In the genomic region with DNA sequence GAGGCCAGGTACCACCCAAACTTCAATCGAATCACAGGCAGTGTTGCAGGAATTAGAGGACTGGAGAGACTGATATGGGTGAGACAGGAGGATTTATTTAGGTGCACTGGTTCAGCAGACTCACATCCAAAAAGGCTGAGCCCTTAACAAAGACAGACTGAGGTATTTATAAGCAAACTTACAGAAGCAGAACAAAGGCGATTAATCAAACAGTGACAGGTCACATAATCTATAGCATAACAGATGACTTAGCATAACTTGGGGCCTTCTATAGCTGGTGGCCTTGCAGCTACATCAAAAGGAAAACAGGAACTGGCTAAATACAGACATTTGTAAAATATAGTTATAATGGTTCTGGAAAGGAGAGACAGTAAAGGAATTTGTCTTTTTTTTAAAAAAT, we compare ENCODE assay signal across 15 cellular contexts. TPM values are rescaled to one million over a fixed set of nuclear protein-coding genes. Genes with fewer than 3 reads are reported as not detected.
A peak's percentile ranks its signal among the peaks of the same experiment; 100 is the strongest.
DNase-seq lines count a peak whose midpoint lies in the region; ATAC-seq and TF ChIP-seq lines count a peak whose summit lies in the region.
"Had no signal": no experiment of that assay in that cellular context is flagged by ENCODE, and none has a peak within 500 bp of the region (broad histone marks: within the 10 kb centered on the region; RNA-seq: fewer than 3 reads in every experiment).

No MANE protein-coding gene starts in this region.

- H3K4me3 Mint-ChIP-seq in activated T-cell treated with anti-CD3 and anti-CD28 coated beads, Interleukin-2, amount 50 U/mL, for 72 hours, result peak overlapping the region; percentile 2 to 8
- H3K4me3 Mint-ChIP-seq in activated CD8-positive, alpha-beta T cell treated with anti-CD3 and anti-CD28 coated beads for 36 hours, result no peak overlapping the region

- H4K20me1 ChIP-seq in smooth muscle cell (ENCODE audit: low read depth), result no peaks in the 10 kb centered on the region

- H3K9ac ChIP-seq in smooth muscle cell (ENCODE audit: low read depth), result no peak overlapping the region

- H3K27ac ChIP-seq in smooth muscle cell (ENCODE audit: low read depth) (peak overlapping the region; percentile 88), esophagus squamous epithelium (peak overlapping the region in 2 of 4 donors; percentile 57 to 78)

- DNase-seq in activated T-cell treated with anti-CD3 and anti-CD28 coated beads, Interleukin-2, amount 50 U/mL, for 72 hours, result no peak
- DNase-seq in activated T-cell treated with anti-CD3 and anti-CD28 coated beads for 4 hours (no peak), NOMO-1 (lab: John Stamatoyannopoulos, UW; ENCODE audit: unreplicated experiment in 2 of 2) (peak; percentile 72 to 79), smooth muscle cell (lab: John Stamatoyannopoulos, UW; ENCODE audit: unreplicated experiment) (no peak), esophagus squamous epithelium (lab: John Stamatoyannopoulos, UW) (no peak)
- no peak for DNase-seq in activated CD8-positive, alpha-beta T cell treated with anti-CD3 and anti-CD28 coated beads for 36 hours
- DNase-seq in activated effector memory CD4-positive, alpha-beta T cell treated with anti-CD3 and anti-CD28 coated beads, Interleukin-2, amount 50 U/mL, for 16 hours, result no peak
- DNase-seq: hippocampal formation, NCI-H1048 had no signal

- POLR2A ChIA-PET in activated CD8-positive, alpha-beta T cell treated with anti-CD3 and anti-CD28 coated beads for 36 hours (lab: Charles Lee), result interaction anchor here (1.3 to 1.8 kb wide), 3 partner anchors 19 to 110 kb away, joined by 3 to 5 read pairs (median 3); no protein-coding TSS in a partner anchor

- H3K27me3 ChIP-seq in smooth muscle cell (ENCODE audit: low read depth) (no peaks in the 10 kb centered on the region), esophagus squamous epithelium (no peaks in the 10 kb centered on the region)

- no peaks in the 10 kb centered on the region for H3F3A ChIP-seq in smooth muscle cell (ENCODE audit: low read depth)

- no peaks in the 10 kb centered on the region for H3K36me3 ChIP-seq in smooth muscle cell (ENCODE audit: low read depth)
- no peaks in the 10 kb centered on the region for H3K36me3 ChIP-seq in esophagus squamous epithelium

- H3K4me1 ChIP-seq in smooth muscle cell (ENCODE audit: low read depth) (peaks cover 9% of the 10 kb centered on the region), esophagus squamous epithelium (peaks cover 0 to 42% (median 16%) of the 10 kb centered on the region in 3 donors)

- H3K9me3 ChIP-seq in smooth muscle cell (replicated peaks; ENCODE audit: low read depth), result no peaks in the 10 kb centered on the region
- H3K9me3 ChIP-seq in esophagus squamous epithelium, result peaks cover 0 to 6% (median 0%) of the 10 kb centered on the region in 3 donors

- no peak overlapping the region for H3K4me3 ChIP-seq in smooth muscle cell
- no peak overlapping the region for H3K4me3 ChIP-seq in esophagus squamous epithelium

- H3K4me2 ChIP-seq in smooth muscle cell, result no peak overlapping the region

- TF ChIP-seq POLR2A in esophagus squamous epithelium (IDR thresholded peaks at IDR 0.05), result no peak

- H2AFZ ChIP-seq in smooth muscle cell (ENCODE audit: low read depth), result no peak overlapping the region

- CTCF ChIA-PET in activated CD8-positive, alpha-beta T cell treated with anti-CD3 and anti-CD28 coated beads for 36 hours (lab: Charles Lee), result interaction anchor here (0.6 to 5.6 kb wide), 3 partner anchors 19 to 114 kb away, joined by 3 to 39 read pairs (median 18); no protein-coding TSS in a partner anchor

- peaks cover 12 to 19% of the 10 kb centered on the region in 2 donors for H3K36me3 Mint-ChIP-seq in activated T-cell treated with anti-CD3 and anti-CD28 coated beads, Interleukin-2, amount 50 U/mL, for 72 hours (ENCODE audit: insufficient read depth in 2 of 2)
- peaks cover 7% of the 10 kb centered on the region for H3K36me3 Mint-ChIP-seq in activated CD8-positive, alpha-beta T cell treated with anti-CD3 and anti-CD28 coated beads for 36 hours (ENCODE audit: low read depth)
- H3K36me3 Mint-ChIP-seq: naive B cell had no signal

- WGBS in smooth muscle cell (ENCODE audit: low lambda C conversion rate), result 89% methylated on average over 2 of the region's 2 CpGs
- 69 to 80% methylated on average over 2 of the region's 2 CpGs for WGBS in esophagus squamous epithelium, 2 donors

- peaks cover 0 to 3% of the 10 kb centered on the region in 2 donors for H3K9me3 Mint-ChIP-seq in activated T-cell treated with anti-CD3 and anti-CD28 coated beads, Interleukin-2, amount 50 U/mL, for 72 hours
- H3K9me3 Mint-ChIP-seq in activated CD8-positive, alpha-beta T cell treated with anti-CD3 and anti-CD28 coated beads for 36 hours, result peaks cover 8% of the 10 kb centered on the region

- H3K4me1 Mint-ChIP-seq in activated T-cell treated with anti-CD3 and anti-CD28 coated beads, Interleukin-2, amount 50 U/mL, for 72 hours (ENCODE audit: low read depth), result peaks cover 81% of the 10 kb centered on the region
- peaks cover 66% of the 10 kb centered on the region for H3K4me1 Mint-ChIP-seq in activated CD8-positive, alpha-beta T cell treated with anti-CD3 and anti-CD28 coated beads for 36 hours (ENCODE audit: low read depth)

- no peaks in the 10 kb centered on the region for H3K27me3 Mint-ChIP-seq in activated T-cell treated with anti-CD3 and anti-CD28 coated beads, Interleukin-2, amount 50 U/mL, for 72 hours (ENCODE audit: low read depth)
- H3K27me3 Mint-ChIP-seq in activated CD8-positive, alpha-beta T cell treated with anti-CD3 and anti-CD28 coated beads for 36 hours, result no peaks in the 10 kb centered on the region
- H3K27me3 Mint-ChIP-seq: naive B cell had no signal

- no peaks in the 10 kb centered on the region for H3K79me2 ChIP-seq in smooth muscle cell (ENCODE audit: low read depth)

- ATAC-seq in activated T-cell treated with anti-CD3 and anti-CD28 coated beads, Interleukin-2, amount 50 U/mL, for 72 hours (replicated peaks in 1 of 2), result no peak
- ATAC-seq in activated CD8-positive, alpha-beta T cell treated with anti-CD3 and anti-CD28 coated beads for 36 hours, result no peak
- no peak for ATAC-seq in GM21423 (IDR thresholded peaks at IDR 0.05; ENCODE audit: unreplicated experiment)

- intact Hi-C loops in activated CD8-positive, alpha-beta T cell treated with anti-CD3 and anti-CD28 coated beads for 36 hours (cut with micrococcal nuclease), result loop anchor here (2.0 kb wide), 1 partner anchor 109 kb away; no protein-coding TSS in a partner anchor
- intact Hi-C loops in esophagus squamous epithelium (cut with DNase I), result loop anchor here (10.0 kb wide), 1 partner anchor 109 kb away; the partner anchor contains the start of gene CBX6

- peak overlapping the region; percentile 0 for H3K27ac Mint-ChIP-seq in activated T-cell treated with anti-CD3 and anti-CD28 coated beads, Interleukin-2, amount 50 U/mL, for 72 hours
- H3K27ac Mint-ChIP-seq in activated CD8-positive, alpha-beta T cell treated with anti-CD3 and anti-CD28 coated beads for 36 hours, result peak overlapping the region; percentile 2

- no peak for TF ChIP-seq CTCF in activated CD8-positive, alpha-beta T cell treated with anti-CD3 and anti-CD28 coated beads for 36 hours (IDR thresholded peaks at IDR 0.05)
- TF ChIP-seq CTCF in smooth muscle cell (IDR thresholded peaks at IDR 0.05; ENCODE audit: borderline replicate concordance, insufficient read depth, poor library complexity, severe bottlenecking) (no peak), esophagus squamous epithelium (IDR thresholded peaks at IDR 0.05) (no peak)

RNA-seq across cellular contexts. Expression of gene APOBEC3B, which starts 2.1 kb away (rescaled TPM):
- total RNA-seq in activated T-cell treated with anti-CD3 and anti-CD28 coated beads, Interleukin-2, amount 50 U/mL, for 72 hours, result 10 to 100 TPM; 27.1 to 44.7 TPM
- total RNA-seq in activated CD8-positive, alpha-beta T cell treated with anti-CD3 and anti-CD28 coated beads for 36 hours, result 1 to 10 TPM; 5.0 to 5.1 TPM
- total RNA-seq in smooth muscle cell (0.22 and 0.58 TPM in 2 replicates), esophagus squamous epithelium (1 to 10 TPM in 3 of 4 donors, not detected in 1; 1.1 to 5.3 (median 3.1) TPM)
- polyA plus RNA-seq in smooth muscle cell, result 4.9 and 5.6 TPM in 2 replicates

RNA-seq across cellular contexts. Expression of gene APOBEC3A, which starts 26.8 kb away (rescaled TPM):
- total RNA-seq in activated T-cell treated with anti-CD3 and anti-CD28 coated beads, Interleukin-2, amount 50 U/mL, for 72 hours, result under 1 TPM in 1 of 2 donors, not detected in 1; 0.37 TPM
- not detected for total RNA-seq in activated CD8-positive, alpha-beta T cell treated with anti-CD3 and anti-CD28 coated beads for 36 hours
- total RNA-seq in smooth muscle cell, result 0.18 and 0.94 TPM in 2 replicates
- polyA plus RNA-seq in smooth muscle cell, result not detected in 2 replicates
- total RNA-seq in esophagus squamous epithelium, result 10 to 100 TPM in 1 of 4 donors, 1 to 10 TPM in 1, under 1 TPM in 2; 0.57 to 27.3 (median 1.3) TPM
- total RNA-seq: HT-29; pulmonary artery endothelial cell; T-helper 1 cell treated with Interleukin-12 subunit alpha and Interleukin-12 subunit beta and Interleukin-4 antibody, amounts not matched to agents 30 ng/mL and 1 ng/mL, for 36 hours had no signal
- polyA plus RNA-seq: AG04450 had no signal

RNA-seq across cellular contexts. Expression of gene APOBEC3C, which starts 29.8 kb away (rescaled TPM):
- total RNA-seq in activated T-cell treated with anti-CD3 and anti-CD28 coated beads, Interleukin-2, amount 50 U/mL, for 72 hours, result 100 to 1,000 TPM; 143 to 147 TPM
- 10 to 100 TPM; 82.2 to 82.6 TPM for total RNA-seq in activated CD8-positive, alpha-beta T cell treated with anti-CD3 and anti-CD28 coated beads for 36 hours
- total RNA-seq in smooth muscle cell, result 3.9 and 5.3 TPM in 2 replicates
- 38.0 and 62.7 TPM in 2 replicates for polyA plus RNA-seq in smooth muscle cell
- total RNA-seq in esophagus squamous epithelium, result 10 to 100 TPM in 1 of 4 donors, 1 to 10 TPM in 3; 7.6 to 20.3 (median 9.0) TPM

RNA-seq across cellular contexts. Expression of gene APOBEC3D, which starts 36.7 kb away (rescaled TPM):
- 10 to 100 TPM; 33.9 to 43.0 TPM for total RNA-seq in activated T-cell treated with anti-CD3 and anti-CD28 coated beads, Interleukin-2, amount 50 U/mL, for 72 hours
- total RNA-seq in activated CD8-positive, alpha-beta T cell treated with anti-CD3 and anti-CD28 coated beads for 36 hours, result 10 to 100 TPM; 34.4 to 34.9 TPM
- 0.18 and 2.3 TPM in 2 replicates for total RNA-seq in smooth muscle cell
- polyA plus RNA-seq in smooth muscle cell, result 0.51 and 1.9 TPM in 2 replicates
- total RNA-seq in esophagus squamous epithelium, result 1 to 10 TPM in 1 of 4 donors, under 1 TPM in 2, not detected in 1; 0.35 to 1.2 (median 0.76) TPM
- total RNA-seq: HT-29 had no signal

RNA-seq across cellular contexts. Expression of gene APOBEC3F, which starts 56.4 kb away (rescaled TPM):
- total RNA-seq in activated T-cell treated with anti-CD3 and anti-CD28 coated beads, Interleukin-2, amount 50 U/mL, for 72 hours, result 10 to 100 TPM; 44.8 to 49.0 TPM
- total RNA-seq in activated CD8-positive, alpha-beta T cell treated with anti-CD3 and anti-CD28 coated beads for 36 hours, result 10 to 100 TPM; 20.7 to 25.0 TPM
- 0.04 and 1.3 TPM in 2 replicates for total RNA-seq in smooth muscle cell
- 7.7 and 8.2 TPM in 2 replicates for polyA plus RNA-seq in smooth muscle cell
- total RNA-seq in esophagus squamous epithelium, result 1 to 10 TPM in 3 of 4 donors, under 1 TPM in 1; 0.44 to 2.7 (median 2.2) TPM

Comparison
In these comparisons a context has a peak if more than half of its experiments do, and no peak if none do; other contexts are left out.
1. DNase-seq: peak in NOMO-1 (2 of 2); none in activated T-cell treated with anti-CD3 and anti-CD28 coated beads, Interleukin-2, amount 50 U/mL, for 72 hours (0 of 2), activated T-cell treated with anti-CD3 and anti-CD28 coated beads for 4 hours (single experiment), activated CD8-positive, alpha-beta T cell treated with anti-CD3 and anti-CD28 coated beads for 36 hours (single experiment), smooth muscle cell (single experiment), activated effector memory CD4-positive, alpha-beta T cell treated with anti-CD3 and anti-CD28 coated beads, Interleukin-2, amount 50 U/mL, for 16 hours (single experiment) and esophagus squamous epithelium (single experiment).
2. RNA of gene APOBEC3B, which starts 2.1 kb away (total RNA-seq): 27.1 to 44.7 TPM in activated T-cell treated with anti-CD3 and anti-CD28 coated beads, Interleukin-2, amount 50 U/mL, for 72 hours; 5.0 to 5.1 TPM in activated CD8-positive, alpha-beta T cell treated with anti-CD3 and anti-CD28 coated beads for 36 hours, 1.1 to 5.3 TPM in esophagus squamous epithelium and 0.22 to 0.58 TPM in smooth muscle cell; every median in the first group is over 4 times any median in the second.